ENCODE assay signal across 26 cellular contexts in genomic region chrX:112087545-112087944, GRCh38. TPM values are rescaled to one million over a fixed set of nuclear protein-coding genes. Genes with fewer than 3 reads are reported as not detected.
DNase-seq lines count a peak whose midpoint lies in the region; ATAC-seq, FAIRE-seq and TF ChIP-seq lines count a peak whose summit lies in the region.
"Had no signal": no experiment of that assay in that cellular context is flagged by ENCODE, and none has a peak within 500 bp of the region (broad histone marks: within the 10 kb centered on the region; RNA-seq: fewer than 3 reads in every experiment).

No MANE protein-coding gene starts in this region.

- H3K9me3 Mint-ChIP-seq in astrocyte (ENCODE audit: unreplicated experiment) = no peaks in the 10 kb centered on the region
- H3K9me3 Mint-ChIP-seq: CD4-positive, alpha-beta T cell; GM23338 had no signal

- no peaks in the 10 kb centered on the region for H3K79me2 ChIP-seq in astrocyte (ENCODE audit: insufficient read depth, low read length)

- no peak for ATAC-seq in HG02852 (IDR thresholded peaks at IDR 0.05; ENCODE audit: unreplicated experiment)
- ATAC-seq: GM23338 had no signal

- no peaks in the 10 kb centered on the region for H3K36me3 Mint-ChIP-seq in astrocyte (ENCODE audit: low read depth, unreplicated experiment)
- H3K36me3 Mint-ChIP-seq: CD14-positive monocyte; CD8-positive, alpha-beta memory T cell had no signal

- FAIRE-seq in astrocyte (lab: Jason Lieb, UNC) = peak; percentile 88
- no peak for FAIRE-seq in small intestine (lab: Jason Lieb, UNC)
- FAIRE-seq: A204.1, GM12891, GM18507 had no signal

- 39 to 65% (median 57%) methylated on average over 2 of the region's 2 CpGs for WGBS in small intestine, 3 donors

- H3K27me3 ChIP-seq in A673 (replicated peaks; ENCODE audit: insufficient read depth, low read depth, low read length, poor library complexity) (peaks cover 9% of the 10 kb centered on the region), astrocyte (ENCODE audit: insufficient read depth, low read length) (no peaks in the 10 kb centered on the region), small intestine (ENCODE audit: control insufficient read depth in 2 of 2, insufficient read depth in 2 of 2, low read length in 2 of 2) (no peaks in the 10 kb centered on the region)
- H3K27me3 ChIP-seq: BE2C had no signal

- BruUV-seq in A673 (replicated peaks; lab: Mats Ljungman, UMichigan) = no TSS peak

- H2AFZ ChIP-seq in astrocyte (ENCODE audit: low read depth, low read length) = no peak overlapping the region
- H2AFZ ChIP-seq: GM23338 had no signal

- H3K4me1 ChIP-seq in A673 (ENCODE audit: insufficient read depth, low read length, poor library complexity, severe bottlenecking) (no peaks in the 10 kb centered on the region), astrocyte (ENCODE audit: insufficient read depth, low read length) (no peaks in the 10 kb centered on the region), small intestine (ENCODE audit: control insufficient read depth in 2 of 2, insufficient read depth in 1 of 2, low read depth in 1 of 2, low read length in 1 of 2) (no peaks in the 10 kb centered on the region)
- H3K4me1 ChIP-seq: BE2C; BLaER1 treated with 17β-estradiol and CSF1 and Interleukin-3, amounts not matched to agents 10 nM and 100 nM; HAP-1 had no signal

- H3K27ac ChIP-seq in 22Rv1 (peak overlapping the region; percentile 78), A673 (ENCODE audit: low read depth, low read length, poor library complexity, severe bottlenecking) (no peak overlapping the region), astrocyte (ENCODE audit: low read depth, low read length) (no peak overlapping the region), small intestine (ENCODE audit: low read depth in 1 of 2, low read length in 1 of 2) (no peak overlapping the region)
- H3K27ac ChIP-seq: BLaER1 treated with 17β-estradiol and CSF1 and Interleukin-3, amounts not matched to agents 10 nM and 100 nM had no signal

- POLR2A ChIA-PET in A673 (lab: Charles Lee; ENCODE audit: low non-redundant PET) = no interaction called here

- H3K4me2 ChIP-seq in astrocyte (ENCODE audit: low read length) = no peak overlapping the region
- H3K4me2 ChIP-seq: BLaER1 treated with 17β-estradiol and CSF1 and Interleukin-3, amounts not matched to agents 10 nM and 100 nM; GM23338 had no signal

- no peak overlapping the region for H3K27ac Mint-ChIP-seq in astrocyte (ENCODE audit: unreplicated experiment)
- H3K27ac Mint-ChIP-seq: CD14-positive monocyte; CD4-positive, alpha-beta T cell; CD8-positive, alpha-beta memory T cell; GM23338 had no signal

- CTCF ChIA-PET in A673 (lab: Charles Lee) = no interaction called here

- H3K9me3 ChIP-seq in A673 (ENCODE audit: low read depth, low read length, poor library complexity, severe bottlenecking) = no peaks in the 10 kb centered on the region
- H3K9me3 ChIP-seq in astrocyte (ENCODE audit: insufficient read depth, low read depth, low read length) = no peaks in the 10 kb centered on the region
- no peaks in the 10 kb centered on the region for H3K9me3 ChIP-seq in small intestine (ENCODE audit: control insufficient read depth, low read depth)
- H3K9me3 ChIP-seq: BE2C, HAP-1 had no signal

- DNase-seq in A673 (ENCODE audit: low spot score) (peak; percentile 1), astrocyte (ENCODE audit: low read depth) (no peak), small intestine (peak; percentile 0), NCI-H524 treated with DMSO at 0.1 percent for 48 hours (lab: John Stamatoyannopoulos, UW) (no peak)
- DNase-seq: ACHN; AML-193; BE2C; Calu3; CD4-positive, alpha-beta T cell; CD8-positive, alpha-beta memory T cell; COR-L47; DMS53; DMS79 treated with DMSO at 0.1 percent for 48 hours; GF-D8 had no signal

- no peaks in the 10 kb centered on the region for H4K20me1 ChIP-seq in astrocyte (ENCODE audit: insufficient read depth, low read length)
- H4K20me1 ChIP-seq: BLaER1 treated with 17β-estradiol and CSF1 and Interleukin-3, amounts not matched to agents 10 nM and 100 nM had no signal

- H3K4me3 Mint-ChIP-seq in astrocyte (ENCODE audit: unreplicated experiment) = no peak overlapping the region
- H3K4me3 Mint-ChIP-seq: CD14-positive monocyte; CD4-positive, alpha-beta T cell; CD8-positive, alpha-beta memory T cell; GM23338 had no signal

- no peaks in the 10 kb centered on the region for H3K4me1 Mint-ChIP-seq in astrocyte (ENCODE audit: low read depth, unreplicated experiment)
- H3K4me1 Mint-ChIP-seq: CD14-positive monocyte; CD8-positive, alpha-beta memory T cell had no signal

- intact Hi-C loops in A673 (cut with micrococcal nuclease; ENCODE audit: unreplicated experiment) = no loop called here

- H3K4me3 ChIP-seq in A673 (ENCODE audit: low read depth, low read length, poor library complexity, severe bottlenecking) (no peak overlapping the region), astrocyte (ENCODE audit: insufficient read depth, low read depth, low read length) (no peak overlapping the region), small intestine (ENCODE audit: low read depth in 1 of 2, low read length in 2 of 2) (no peak overlapping the region)
- H3K4me3 ChIP-seq: BLaER1 treated with 17β-estradiol and CSF1 and Interleukin-3, amounts not matched to agents 10 nM and 100 nM; GM23338; HAP-1 had no signal

- peaks cover 17% of the 10 kb centered on the region for H3K27me3 Mint-ChIP-seq in astrocyte (ENCODE audit: low read depth, unreplicated experiment)

- no peak overlapping the region for H3K9ac ChIP-seq in astrocyte (ENCODE audit: low read length)
- H3K9ac ChIP-seq: BLaER1 treated with 17β-estradiol and CSF1 and Interleukin-3, amounts not matched to agents 10 nM and 100 nM had no signal

- no peak for TF ChIP-seq CTCF in 22Rv1 (IDR thresholded peaks at IDR 0.05)
- TF ChIP-seq CTCF in A673 (conservative IDR thresholded peaks at IDR 0.05; ENCODE audit: low read depth, low read length) = no peak
- TF ChIP-seq CTCF in astrocyte (IDR thresholded peaks at IDR 0.05; ENCODE audit: insufficient read depth, low read depth, low read length) = no peak

- no peaks in the 10 kb centered on the region for H3K36me3 ChIP-seq in A673 (ENCODE audit: insufficient read depth, low read length, poor library complexity, severe bottlenecking)
- H3K36me3 ChIP-seq in astrocyte (ENCODE audit: insufficient read depth, low read length) = no peaks in the 10 kb centered on the region
- H3K36me3 ChIP-seq in small intestine (ENCODE audit: control insufficient read depth in 2 of 2, insufficient read depth in 2 of 2, low read length in 2 of 2) = no peaks in the 10 kb centered on the region
- H3K36me3 ChIP-seq: BE2C; BLaER1 treated with 17β-estradiol and CSF1 and Interleukin-3, amounts not matched to agents 10 nM and 100 nM; HAP-1 had no signal

RNA-seq across cellular contexts. Expression of gene RTL4, which starts 4.7 kb away (rescaled TPM):
- total RNA-seq in A673 (2021) (not detected in 2 replicates), astrocyte (not detected in 2 replicates)
- not detected for polyA plus RNA-seq in small intestine
- total RNA-seq: Calu3; CD4-positive, alpha-beta T cell; CD8-positive, alpha-beta memory T cell; Daoy; G401; H4 had no signal
- polyA plus RNA-seq: CD14-positive monocyte; CD8-positive, alpha-beta memory T cell; GM23338 had no signal

RNA-seq across cellular contexts. Expression of gene TRPC5, which starts 5.0 kb away (rescaled TPM):
- total RNA-seq in A673 (2021) (not detected in 2 replicates), astrocyte (not detected in 2 replicates)
- polyA plus RNA-seq in small intestine = not detected
- total RNA-seq: Calu3; CD4-positive, alpha-beta T cell; CD8-positive, alpha-beta memory T cell; Daoy; G401; H4 had no signal
- polyA plus RNA-seq: CD14-positive monocyte; CD8-positive, alpha-beta memory T cell had no signal

Comparison
In these comparisons a context has a peak if more than half of its experiments do, and no peak if none do; other contexts are left out.
1. DNase-seq: peak in A673 (single experiment) and small intestine (single experiment); none in astrocyte (single experiment) and NCI-H524 treated with DMSO at 0.1 percent for 48 hours (single experiment).